Comparison of ENCODE assay signal across 1 cellular context in genomic region chr17:15999141-15999973, GRCh38.
TF ChIP-seq lines count a peak whose summit lies in the region.

Gene TTC19, plus strand, starts transcription at chr17:15999824. Its CDS starts 25 bp downstream, at chr17:15999849.
Gene ZSWIM7, minus strand, starts transcription at chr17:15999704. Its CDS starts 110 bp downstream, at chr17:15999594.

TF ChIP-seq in K562, 482 proteins besides CTCF, POLR2A, EP300 and RAD21 (continued from another document):
- TF ChIP-seq ATF2 (CRISPR knock-in tag; IDR thresholded peaks at IDR 0.05) (no peak), ZNF398 (CRISPR knock-in tag; IDR thresholded peaks at IDR 0.05) (no peak), CSDE1 (IDR thresholded peaks at IDR 0.05) (peak in 1 of 2 experiments; percentile 45; a peak in 1 of 4 replicates), RREB1 (CRISPR knock-in tag; IDR thresholded peaks at IDR 0.05) (no peak), NFRKB (IDR thresholded peaks at IDR 0.05; ENCODE audit: low read depth) (0 out of 2 replicates have a peak, but pooled peaks have one; percentile 26), CBX5 (IDR thresholded peaks at IDR 0.05; ENCODE audit: borderline replicate concordance, low read depth) (no peak), ZNF436 (CRISPR knock-in tag; IDR thresholded peaks at IDR 0.05) (no peak), SRSF1 (IDR thresholded peaks at IDR 0.05; ENCODE audit: low read depth, low read length) (no peak), TEAD4 (IDR thresholded peaks at IDR 0.05; ENCODE audit: low read length) (no peak), TEAD4 (CRISPR knock-in tag; IDR thresholded peaks at IDR 0.05; ENCODE audit: borderline replicate concordance) (0 out of 2 replicates have a peak, but pooled peaks have one; percentile 33), ZC3H11A (IDR thresholded peaks at IDR 0.05; ENCODE audit: low read depth, low read length) (no peak), ZNF24 (IDR thresholded peaks at IDR 0.05) (no peak), POU5F1 (IDR thresholded peaks at IDR 0.05; ENCODE audit: borderline replicate concordance, low read depth, low read length, partially characterized antibody) (no peak), TAL1 (IDR thresholded peaks at IDR 0.05) (no peak), GATAD2B (IDR thresholded peaks at IDR 0.05; ENCODE audit: borderline replicate concordance) (peak; percentile 82; the same call in 1 of the 2 replicates), ATF7 (IDR thresholded peaks at IDR 0.05) (peak; percentile 85), ZNF124 (CRISPR knock-in tag; IDR thresholded peaks at IDR 0.05) (no peak)
